8 cellular contexts compared by ENCODE assay signal in the genomic region with DNA sequence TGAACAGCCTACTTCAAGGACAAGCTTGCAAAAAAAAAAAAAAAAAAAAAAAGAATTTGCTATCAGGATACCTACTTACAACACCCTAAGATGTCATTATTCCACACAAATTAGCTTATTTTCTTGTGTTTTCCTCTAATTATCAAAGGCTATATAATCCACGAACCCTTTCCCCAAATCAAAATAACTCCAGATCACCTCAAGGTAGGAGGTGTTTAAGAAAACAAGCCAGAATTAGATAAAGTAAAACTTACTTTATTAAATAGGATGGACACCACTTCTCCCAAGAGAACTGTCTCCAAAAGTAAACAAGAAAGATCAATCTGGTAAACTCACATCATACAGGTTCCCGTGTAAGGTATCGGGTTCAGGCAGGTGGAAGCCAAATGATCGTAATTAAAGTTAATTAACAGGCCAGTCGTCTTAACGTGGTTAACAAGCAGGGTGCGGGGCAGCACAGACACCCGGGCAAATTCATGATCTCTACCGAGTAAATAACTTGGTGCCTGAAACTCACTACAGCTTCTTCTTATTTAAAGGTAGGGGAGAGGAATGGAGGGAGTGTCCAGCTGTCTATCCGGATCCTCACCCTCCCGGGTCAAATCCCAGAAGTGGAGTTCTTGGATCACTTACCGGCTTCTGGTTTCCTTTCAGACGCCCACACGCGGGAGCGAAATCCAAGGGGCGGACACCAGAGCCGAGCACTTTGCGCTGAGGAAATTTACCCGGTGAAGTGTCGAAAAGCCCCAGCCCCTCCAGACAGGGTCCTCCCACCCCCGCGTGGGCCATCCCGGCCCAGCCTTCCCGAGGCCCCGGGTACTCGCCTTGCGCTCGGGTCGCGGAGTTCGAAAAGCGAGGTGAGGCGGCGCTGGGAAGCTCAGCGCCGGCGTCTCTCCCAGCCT. TPM values are rescaled to one million over a fixed set of nuclear protein-coding genes. Genes with fewer than 3 reads are reported as not detected.
DNase-seq lines count a peak whose midpoint lies in the region; ATAC-seq and TF ChIP-seq lines count a peak whose summit lies in the region.

No MANE protein-coding gene starts in this region.

- no peak overlapping the region for H2BK5ac ChIP-seq in neuronal stem cell (ENCODE audit: low read length)

- no peak for DNase-seq in HFF-Myc (ENCODE audit: extremely low read depth, low read depth)
- peak; percentile 83 for DNase-seq in NCI-H146 (lab: John Stamatoyannopoulos, UW)
- peak; percentile 60 to 61 for DNase-seq in activated T-cell treated with anti-CD3 and anti-CD28 coated beads, Interleukin-2, amount 50 U/mL, for 72 hours
- DNase-seq in foreskin fibroblast = peak in 1 of 2 donors; percentile 8
- DNase-seq in neuronal stem cell (ENCODE audit: low spot score) = peak; percentile 29
- no peak for DNase-seq in AG20443 (ENCODE audit: low spot score)

- H3K27ac ChIP-seq in neuronal stem cell (replicated peaks; ENCODE audit: low read length) (no peak overlapping the region), temporal lobe (ENCODE audit: low read depth, low read length) (peak overlapping the region; percentile 96)

- peak overlapping the region; percentile 18 for H2BK15ac ChIP-seq in neuronal stem cell (ENCODE audit: low read length)

- no peak overlapping the region for H3K14ac ChIP-seq in neuronal stem cell (ENCODE audit: low read length)

- peaks cover 0 to 4% of the 10 kb centered on the region in 2 donors for H3K4me1 ChIP-seq in neuronal stem cell (ENCODE audit: control insufficient read depth in 2 of 2, insufficient read depth in 1 of 2, low read depth in 1 of 2, low read length in 2 of 2)

- H3K4me2 ChIP-seq in neuronal stem cell (ENCODE audit: insufficient read depth, low read length, poor library complexity, severe bottlenecking) = peak overlapping the region; percentile 84

- TF ChIP-seq CTCF in HFF-Myc (IDR thresholded peaks at IDR 0.05; ENCODE audit: low read depth, low read length, missing control alignments) (no peak), foreskin fibroblast (IDR thresholded peaks at IDR 0.05; ENCODE audit: low read depth, low read length) (no peak)

- H4K91ac ChIP-seq in neuronal stem cell (ENCODE audit: low read depth, low read length, poor library complexity) = no peak overlapping the region

- WGBS in neuronal stem cell (ENCODE audit: extremely low coverage in 2 of 2, insufficient read length in 2 of 2, insufficient replicate concordance in 1 of 2), 2 donors = 100% methylated on average over 1 of the region's 38 CpGs; no CpG with 5 or more reads in 1 of the 2 donors

- peaks cover 4 to 35% (median 4%) of the 10 kb centered on the region in 3 experiments for H3K27me3 ChIP-seq in neuronal stem cell (ENCODE audit: control insufficient read depth in 3 of 3, insufficient read depth in 3 of 3, low read depth in 1 of 3, low read length in 3 of 3)

- H3K23ac ChIP-seq in neuronal stem cell (ENCODE audit: low read depth, low read length, poor library complexity) = no peak overlapping the region

- H3K4me1 Mint-ChIP-seq in activated T-cell treated with anti-CD3 and anti-CD28 coated beads, Interleukin-2, amount 50 U/mL, for 72 hours (ENCODE audit: low read depth) = peaks cover 56% of the 10 kb centered on the region

- no peaks in the 10 kb centered on the region for H3K27me3 Mint-ChIP-seq in activated T-cell treated with anti-CD3 and anti-CD28 coated beads, Interleukin-2, amount 50 U/mL, for 72 hours (ENCODE audit: low read depth)

- peak overlapping the region; percentile 100 for H3K27ac Mint-ChIP-seq in activated T-cell treated with anti-CD3 and anti-CD28 coated beads, Interleukin-2, amount 50 U/mL, for 72 hours

- peak overlapping the region; percentile 93 to 100 for H3K4me3 Mint-ChIP-seq in activated T-cell treated with anti-CD3 and anti-CD28 coated beads, Interleukin-2, amount 50 U/mL, for 72 hours

- H3K4me3 ChIP-seq in HFF-Myc (replicated peaks; ENCODE audit: low read depth, low read length) (peak overlapping the region; percentile 26; the same call in 1 of the 2 replicates), foreskin fibroblast (ENCODE audit: low read depth in 1 of 2, low read length in 2 of 2) (peak overlapping the region; percentile 25 to 27), neuronal stem cell (ENCODE audit: low read length in 2 of 2) (peak overlapping the region; percentile 61 to 85)

- peak overlapping the region; percentile 76 for H3K18ac ChIP-seq in neuronal stem cell (ENCODE audit: low read length)

- no peak overlapping the region for H2BK120ac ChIP-seq in neuronal stem cell (ENCODE audit: low read depth, low read length)

- no peaks in the 10 kb centered on the region for H3K36me3 ChIP-seq in neuronal stem cell (replicated peaks in 1 of 2; ENCODE audit: control insufficient read depth in 2 of 2, insufficient read depth in 2 of 2, low read length in 2 of 2)

- H3K79me1 ChIP-seq in neuronal stem cell (ENCODE audit: low read depth, low read length) = no peaks in the 10 kb centered on the region

- peak; percentile 3 for ATAC-seq in GM18499 (IDR thresholded peaks at IDR 0.05; ENCODE audit: insufficient read depth, unreplicated experiment)
- ATAC-seq in activated T-cell treated with anti-CD3 and anti-CD28 coated beads, Interleukin-2, amount 50 U/mL, for 72 hours (replicated peaks in 1 of 2) = peak; percentile 38 to 47

- H3K9me3 Mint-ChIP-seq in activated T-cell treated with anti-CD3 and anti-CD28 coated beads, Interleukin-2, amount 50 U/mL, for 72 hours = peaks cover 0 to 2% of the 10 kb centered on the region in 2 donors

- no peak overlapping the region for H4K8ac ChIP-seq in neuronal stem cell (ENCODE audit: low read depth, low read length)

- no peaks in the 10 kb centered on the region for H3K9me3 ChIP-seq in neuronal stem cell (replicated peaks in 1 of 2; ENCODE audit: control insufficient read depth in 2 of 2, insufficient read depth in 1 of 2, low read depth in 1 of 2, low read length in 2 of 2)

- H2AK5ac ChIP-seq in neuronal stem cell (ENCODE audit: low read depth, low read length) = no peak overlapping the region

- peak overlapping the region; percentile 98 for H2AFZ ChIP-seq in neuronal stem cell (ENCODE audit: low read length)

- no peak overlapping the region for H2BK12ac ChIP-seq in neuronal stem cell (ENCODE audit: low read length)

- no peak overlapping the region for H3K4ac ChIP-seq in neuronal stem cell (ENCODE audit: low read length)

- peaks cover 7 to 26% of the 10 kb centered on the region in 2 donors for H3K36me3 Mint-ChIP-seq in activated T-cell treated with anti-CD3 and anti-CD28 coated beads, Interleukin-2, amount 50 U/mL, for 72 hours (ENCODE audit: insufficient read depth in 2 of 2)

- no peak overlapping the region for H3K9ac ChIP-seq in neuronal stem cell (ENCODE audit: low read depth, low read length, poor library complexity)

RNA-seq across cellular contexts. Expression of a gene that starts 0.7 kb away (rescaled TPM):
- 10 to 100 TPM; 70.8 to 96.5 TPM for total RNA-seq in activated T-cell treated with anti-CD3 and anti-CD28 coated beads, Interleukin-2, amount 50 U/mL, for 72 hours
- polyA plus RNA-seq in neuronal stem cell (2013, experiment 1 of 2) = 0.40 TPM
- 0.39 TPM for polyA plus RNA-seq in neuronal stem cell (2013, experiment 2 of 2)
- total RNA-seq in temporal lobe = 55.1 TPM

RNA-seq across cellular contexts. Expression of a gene that starts 37.8 kb away (rescaled TPM):
- 10 to 100 TPM in 1 of 2 donors, 1 to 10 TPM in 1; 7.9 to 13.5 TPM for total RNA-seq in activated T-cell treated with anti-CD3 and anti-CD28 coated beads, Interleukin-2, amount 50 U/mL, for 72 hours
- polyA plus RNA-seq in neuronal stem cell (2013, experiment 1 of 2) = not detected
- polyA plus RNA-seq in neuronal stem cell (2013, experiment 2 of 2) = not detected
- 0.74 TPM for total RNA-seq in temporal lobe

Comparison
In these comparisons a context has a peak if more than half of its experiments do, and no peak if none do; other contexts are left out.
1. DNase-seq: peak in NCI-H146 (single experiment), activated T-cell treated with anti-CD3 and anti-CD28 coated beads, Interleukin-2, amount 50 U/mL, for 72 hours (2 of 2) and neuronal stem cell (single experiment); none in HFF-Myc (single experiment) and AG20443 (single experiment).
2. Peak in every context shown above with its lines, with median percentiles within 50 percentile points of each other: H3K4me3 ChIP-seq.